Comparison of ENCODE assay signal across 14 cellular contexts in genomic region chr1:70443739-70444138, GRCh38. TPM values are rescaled to one million over a fixed set of nuclear protein-coding genes. Genes with fewer than 3 reads are reported as not detected.
DNase-seq lines count a peak whose midpoint lies in the region; ATAC-seq and TF ChIP-seq lines count a peak whose summit lies in the region.
"Had no signal": no experiment of that assay in that cellular context is flagged by ENCODE, and none has a peak within 500 bp of the region (broad histone marks: within the 10 kb centered on the region; RNA-seq: fewer than 3 reads in every experiment).

No MANE protein-coding gene starts in this region.

- no peaks in the 10 kb centered on the region for H3K9me3 ChIP-seq in HUES64 (ENCODE audit: insufficient read depth, low read depth, low read length)
- no peaks in the 10 kb centered on the region for H3K9me3 ChIP-seq in SK-N-MC (ENCODE audit: low read depth, low read length)
- H3K9me3 ChIP-seq in iPS-18a (ENCODE audit: control insufficient read depth, low read depth, low read length): no peaks in the 10 kb centered on the region
- no peaks in the 10 kb centered on the region for H3K9me3 ChIP-seq in mucosa of descending colon
- H3K9me3 ChIP-seq: A549, BE2C had no signal

- ATAC-seq in mucosa of descending colon: no peak
- ATAC-seq: A549, GM12878, HCT116 had no signal

- DNase-seq in SK-N-MC (ENCODE audit: low read depth, low spot score) (no peak), NCI-H69 (lab: John Stamatoyannopoulos, UW) (no peak), NCI-H146 (lab: John Stamatoyannopoulos, UW) (no peak), erythroblast (lab: John Stamatoyannopoulos, UW) (no peak), mucosa of descending colon (no peak)
- DNase-seq: BE2C; CD4-positive, alpha-beta memory T cell; DMS79 had no signal

- H3K4me3 ChIP-seq in HUES64 (ENCODE audit: low read length): no peak overlapping the region
- no peak overlapping the region for H3K4me3 ChIP-seq in SK-N-MC
- no peak overlapping the region for H3K4me3 ChIP-seq in iPS-18a (ENCODE audit: low read length)
- no peak overlapping the region for H3K4me3 ChIP-seq in mucosa of descending colon
- H3K4me3 ChIP-seq: A549, GM12878 had no signal

- WGBS in HUES64: no CpG with 5 or more reads among the region's 1 CpG

- no peak for TF ChIP-seq POLR2A in erythroblast (IDR thresholded peaks at IDR 0.05; ENCODE audit: low read length)

- no peak for TF ChIP-seq CTCF in mucosa of descending colon (IDR thresholded peaks at IDR 0.05)

- H3K4me1 ChIP-seq in HUES64 (ENCODE audit: insufficient read depth, low read length): peaks cover 22% of the 10 kb centered on the region
- peaks cover 25% of the 10 kb centered on the region for H3K4me1 ChIP-seq in iPS-18a (ENCODE audit: control insufficient read depth, low read depth, low read length)
- H3K4me1 ChIP-seq in mucosa of descending colon (ENCODE audit: low read depth): no peaks in the 10 kb centered on the region
- H3K4me1 ChIP-seq: A549, BE2C had no signal

- H3K27ac ChIP-seq in HUES64 (ENCODE audit: low read depth, low read length) (peak overlapping the region; percentile 26), SK-N-MC (0 out of 2 replicates have a peak overlapping the region, but pooled peaks have one; percentile 7), iPS-18a (ENCODE audit: low read length) (peak overlapping the region; percentile 27)
- H3K27ac ChIP-seq: A549, C4-2B had no signal

- no peaks in the 10 kb centered on the region for H3K27me3 ChIP-seq in HUES64 (ENCODE audit: insufficient read depth, low read length)
- no peaks in the 10 kb centered on the region for H3K27me3 ChIP-seq in iPS-18a (ENCODE audit: control insufficient read depth, insufficient read depth, low read length)
- H3K27me3 ChIP-seq: BE2C had no signal

- intact Hi-C loops in mucosa of descending colon (cut with DNase I, micrococcal nuclease): no loop called here

- H3K9ac ChIP-seq in HUES64 (ENCODE audit: low read depth, low read length): no peak overlapping the region
- no peak overlapping the region for H3K9ac ChIP-seq in SK-N-MC (ENCODE audit: insufficient read length)
- H3K9ac ChIP-seq in iPS-18a (ENCODE audit: low read length): no peak overlapping the region

- H3K36me3 ChIP-seq in HUES64 (ENCODE audit: insufficient read depth, low read length) (peaks cover 17% of the 10 kb centered on the region), SK-N-MC (ENCODE audit: insufficient read depth, low read length) (peaks cover 10% of the 10 kb centered on the region), iPS-18a (ENCODE audit: control insufficient read depth, low read depth, low read length) (peaks cover 6% of the 10 kb centered on the region), mucosa of descending colon (ENCODE audit: low read depth) (no peaks in the 10 kb centered on the region)
- H3K36me3 ChIP-seq: BE2C had no signal

RNA-seq across cellular contexts. Expression of gene CTH, which starts 32.7 kb away (rescaled TPM):
- polyA plus RNA-seq in HUES64 (2013, experiment 1 of 2): 11.1 TPM
- polyA plus RNA-seq in HUES64 (2013, experiment 2 of 2): 15.5 TPM
- 10 to 100 TPM in 1 of 3 donors, 1 to 10 TPM in 2; 5.4 to 13.8 (median 7.2) TPM for total RNA-seq in mucosa of descending colon
